In the genomic region with DNA sequence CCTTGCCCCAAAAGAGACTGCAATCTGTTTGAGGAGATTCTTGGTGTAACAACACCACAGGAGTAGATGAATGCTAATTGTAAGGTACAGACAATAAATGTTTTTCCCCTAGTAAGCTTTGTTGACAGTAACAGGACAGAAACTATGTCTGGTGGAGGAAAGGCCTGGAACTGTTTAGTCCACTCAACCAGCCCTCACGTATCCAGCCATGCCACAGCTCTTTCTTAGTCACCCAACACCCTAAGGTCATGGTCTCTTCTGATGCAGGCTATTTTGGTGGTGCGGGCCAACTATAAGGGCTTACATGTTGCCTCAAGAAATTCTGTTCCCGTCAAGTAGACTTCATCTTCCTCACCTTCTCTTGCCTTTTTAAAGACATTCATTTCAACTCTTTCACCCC, we compare ENCODE assay signal across 33 cellular contexts.
"Had no signal": no experiment of that assay in that cellular context is flagged by ENCODE, and none has a peak within 500 bp of the region (broad histone marks: within the 10 kb centered on the region; RNA-seq: fewer than 3 reads in every experiment).

No MANE protein-coding gene starts in this region.

- H3K27me3 Mint-ChIP-seq: activated CD4-positive, alpha-beta T cell treated with anti-CD3 and anti-CD28 coated beads for 36 hours; activated CD4-positive, alpha-beta T cell treated with anti-CD3 and anti-CD28 coated beads, Interleukin-2, amount 10 ng/mL, durations not matched to agents 7 days and 5 days had no signal

- H3K9me3 Mint-ChIP-seq: activated naive CD4-positive, alpha-beta T cell treated with anti-CD3 and anti-CD28 coated beads, Interleukin-2, amount 50 U/mL, for 24 hours; activated T-cell treated with anti-CD3 and anti-CD28 coated beads, Interleukin-2, amount 50 U/mL, for 24 hours; activated T-helper 2 cell treated with anti-CD3 and anti-CD28 coated beads, Interferon-gamma antibody, Interleukin-2, Interleukin-4, amounts not matched to agents 10 μg/mL and 5 μg/mL and 100 μg/mL, durations not matched to agents 14 hours and 24 hours and 36 hours; T-helper 1 cell treated with Interleukin-12 subunit alpha and Interleukin-12 subunit beta and Interleukin-4 antibody, amounts not matched to agents 30 μg/mL and 1 μg/mL, for 36 hours had no signal

- H2AFZ ChIP-seq: PC-9 had no signal

- H3K4me3 Mint-ChIP-seq: activated CD4-positive, alpha-beta T cell treated with anti-CD3 and anti-CD28 coated beads for 36 hours; activated CD4-positive, alpha-beta T cell treated with anti-CD3 and anti-CD28 coated beads, Interleukin-2, amount 10 ng/mL, durations not matched to agents 7 days and 5 days; activated CD8-positive, alpha-beta T cell treated with anti-CD3 and anti-CD28 coated beads, Interleukin-2, amount 10 ng/mL, durations not matched to agents 7 days and 5 days; activated naive CD4-positive, alpha-beta T cell treated with anti-CD3 and anti-CD28 coated beads, Interleukin-2, amount 50 U/mL, for 24 hours; activated naive CD8-positive, alpha-beta T cell treated with anti-CD3 and anti-CD28 coated beads, Interleukin-2, amount 10 ng/mL, durations not matched to agents 7 days and 5 days; activated T-cell treated with anti-CD3 and anti-CD28 coated beads, Interleukin-2, amount 50 U/mL, for 24 hours; T-helper 1 cell treated with Interleukin-12 subunit alpha and Interleukin-12 subunit beta and Interleukin-4 antibody, amounts not matched to agents 30 μg/mL and 1 μg/mL, for 36 hours; T-helper 2 cell treated with Interferon-gamma antibody and Interleukin-4, amounts not matched to agents 5 μg/mL and 100 μg/mL, for 36 hours; WTC11 had no signal

- ATAC-seq: activated CD4-positive, alpha-beta T cell treated with anti-CD3 and anti-CD28 coated beads for 36 hours; activated CD4-positive, CD25-positive, alpha-beta regulatory T cell treated with anti-CD3 and anti-CD28 coated beads, Interleukin-2, amount 50 U/mL, for 24 hours; activated CD8-positive, alpha-beta T cell treated with anti-CD3 and anti-CD28 coated beads, Interleukin-2, amount 10 ng/mL, durations not matched to agents 7 days and 5 days; body of pancreas; WTC11 had no signal

- H3K4me1 Mint-ChIP-seq: activated CD4-positive, alpha-beta T cell treated with anti-CD3 and anti-CD28 coated beads, Interleukin-2, amount 10 ng/mL, durations not matched to agents 7 days and 5 days; activated naive CD4-positive, alpha-beta T cell treated with anti-CD3 and anti-CD28 coated beads, Interleukin-2, amount 50 U/mL, for 24 hours had no signal

- H3K27me3 ChIP-seq: body of pancreas, breast epithelium, SJCRH30 had no signal

- H3K27ac Mint-ChIP-seq: activated CD4-positive, alpha-beta T cell treated with anti-CD3 and anti-CD28 coated beads for 36 hours; activated CD4-positive, alpha-beta T cell treated with anti-CD3 and anti-CD28 coated beads, Interleukin-2, amount 10 ng/mL, durations not matched to agents 7 days and 5 days; activated CD8-positive, alpha-beta T cell treated with anti-CD3 and anti-CD28 coated beads, Interleukin-2, amount 10 ng/mL, durations not matched to agents 7 days and 5 days; activated naive CD4-positive, alpha-beta T cell treated with anti-CD3 and anti-CD28 coated beads, Interleukin-2, amount 50 U/mL, for 24 hours; activated naive CD8-positive, alpha-beta T cell treated with anti-CD3 and anti-CD28 coated beads, Interleukin-2, amount 10 ng/mL, durations not matched to agents 7 days and 5 days; activated T-cell treated with anti-CD3 and anti-CD28 coated beads, Interleukin-2, amount 50 U/mL, for 24 hours; activated T-helper 2 cell treated with anti-CD3 and anti-CD28 coated beads, Interferon-gamma antibody, Interleukin-2, Interleukin-4, amounts not matched to agents 10 μg/mL and 5 μg/mL and 100 μg/mL, durations not matched to agents 14 hours and 24 hours and 36 hours; T-helper 1 cell treated with Interleukin-12 subunit alpha and Interleukin-12 subunit beta and Interleukin-4 antibody, amounts not matched to agents 30 μg/mL and 1 μg/mL, for 36 hours; T-helper 2 cell treated with Interferon-gamma antibody and Interleukin-4, amounts not matched to agents 5 μg/mL and 100 μg/mL, for 36 hours; WTC11 had no signal

- H3K4me3 ChIP-seq: body of pancreas, breast epithelium, PC-9, SJCRH30, SK-N-MC had no signal

- H3K36me3 Mint-ChIP-seq: activated naive CD4-positive, alpha-beta T cell treated with anti-CD3 and anti-CD28 coated beads, Interleukin-2, amount 50 U/mL, for 24 hours had no signal

- DNase-seq: activated CD4-positive, alpha-beta T cell treated with anti-CD3 and anti-CD28 coated beads for 36 hours; activated CD4-positive, alpha-beta T cell treated with anti-CD3 and anti-CD28 coated beads, Interleukin-2, amount 10 ng/mL, durations not matched to agents 7 days and 5 days; activated CD4-positive, alpha-beta T cell treated with anti-CD3 and anti-CD28 coated beads, Interleukin-2, amount 50 U/mL, for 48 hours; activated CD8-positive, alpha-beta T cell treated with anti-CD3 and anti-CD28 coated beads, Interleukin-2, amount 10 ng/mL, durations not matched to agents 7 days and 5 days; activated gamma-delta T cell; activated naive CD4-positive, alpha-beta T cell treated with Interleukin-2 at 50 U/mL for 16 hours; activated naive CD8-positive, alpha-beta T cell treated with anti-CD3 and anti-CD28 coated beads, Interleukin-2, amount 10 ng/mL, durations not matched to agents 7 days and 5 days; activated T-cell treated with anti-CD3 and anti-CD28 coated beads, Interleukin-2, amount 50 U/mL, for 24 hours; body of pancreas; caudate nucleus; cerebellar nuclear complex; Karpas-422; KBM-7; NCI-H1105; NCI-H1417 treated with DMSO at 0.1 percent for 48 hours; NCI-H187 treated with DMSO at 0.1 percent for 48 hours; NCI-H2081; NCI-H2171 treated with DMSO at 0.1 percent for 48 hours; NCI-H2227 treated with DMSO at 0.1 percent for 48 hours; NCI-H446; NCI-H524; NCI-H748 treated with DMSO at 0.1 percent for 48 hours; PC-9; Right ventricle myocardium superior; SJCRH30 had no signal

- H3K9me3 ChIP-seq: body of pancreas, breast epithelium, SJCRH30 had no signal

- H3K4me1 ChIP-seq: body of pancreas, breast epithelium, SJCRH30 had no signal

- H3K27ac ChIP-seq: body of pancreas, breast epithelium, PC-9, SJCRH30, SK-N-MC had no signal

- H3K4me2 ChIP-seq: PC-9 had no signal

- H3K36me3 ChIP-seq: breast epithelium, SJCRH30 had no signal
